In the genomic region with DNA sequence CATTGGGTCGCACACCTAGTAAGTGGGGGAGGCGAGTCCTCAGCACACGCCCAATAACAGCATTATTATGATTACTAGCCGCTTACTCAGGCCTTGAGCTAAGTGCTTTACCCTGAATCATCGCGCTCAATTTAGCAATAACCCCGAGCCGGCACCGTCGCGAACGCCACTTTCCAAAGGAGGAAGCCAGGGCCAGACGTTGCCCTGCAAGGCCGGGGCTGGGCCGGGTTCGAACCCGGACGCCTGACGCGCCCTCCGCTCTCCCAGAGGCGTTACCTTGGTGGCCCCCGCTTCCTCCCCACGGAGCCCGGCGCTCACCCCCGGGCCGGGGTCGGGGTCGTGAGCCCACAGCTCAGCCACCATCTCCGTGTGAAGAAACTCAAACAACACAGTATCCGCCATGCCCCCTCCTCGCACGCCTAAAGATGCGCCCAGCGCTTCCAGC, we compare ENCODE assay signal across 8 cellular contexts. TPM values are rescaled to one million over a fixed set of nuclear protein-coding genes. Genes with fewer than 3 reads are reported as not detected.
DNase-seq lines count a peak whose midpoint lies in the region; ATAC-seq and TF ChIP-seq lines count a peak whose summit lies in the region.

TSS of gene TRAPPC6A (minus strand) at position 421 of the 445 bp plus-strand sequence. CDS start at position 402, 19 bp downstream.

- H3K79me1 ChIP-seq in H9 (ENCODE audit: insufficient read depth, low read depth, low read length, poor library complexity, severe bottlenecking), result no peaks in the 10 kb centered on the region

- H2BK120ac ChIP-seq in H9 (ENCODE audit: low read depth, low read length, poor library complexity, severe bottlenecking), result no peak within 1 kb of the TSS

- ATAC-seq in central memory CD8-positive, alpha-beta T cell (replicated peaks; ENCODE audit: extremely low read depth, poor library complexity, severe bottlenecking), result no peak
- ATAC-seq in right lobe of liver (peak in 1 of 4 donors; percentile 2), GM19452 (IDR thresholded peaks at IDR 0.05; ENCODE audit: unreplicated experiment) (no peak)

- H3K27ac Mint-ChIP-seq in H9, result peak within 1 kb of the TSS; percentile 96 to 98 (median 96)
- peak within 1 kb of the TSS; percentile 88 for H3K27ac Mint-ChIP-seq in central memory CD8-positive, alpha-beta T cell (ENCODE audit: low read depth)

- H3K23me2 ChIP-seq in H9 (ENCODE audit: insufficient read length, low read depth, low read length, poor library complexity, severe bottlenecking), result peaks cover 13% of the 10 kb centered on the region

- intact Hi-C loops in right lobe of liver (cut with DNase I), result no loop called here
- intact Hi-C loops in thyroid gland (cut with DNase I), result no loop called here

- TF ChIP-seq CTCF in H9 (conservative IDR thresholded peaks at IDR 0.05), result no peak
- no peak for TF ChIP-seq CTCF in right lobe of liver (IDR thresholded peaks at IDR 0.05)
- no peak for TF ChIP-seq CTCF in thyroid gland (IDR thresholded peaks at IDR 0.05)

- H3K36me3 ChIP-seq in right lobe of liver, result no peaks in the 10 kb centered on the region
- no peaks in the 10 kb centered on the region for H3K36me3 ChIP-seq in thyroid gland

- H4K91ac ChIP-seq in H9 (ENCODE audit: insufficient read length, low read depth, low read length), result no peak within 1 kb of the TSS

- H3K36me3 Mint-ChIP-seq in H9 (ENCODE audit: insufficient read depth in 1 of 3, low read depth in 3 of 3), result peaks cover 0 to 4% (median 2%) of the 10 kb centered on the region in 3 experiments; a peak in 2 of 7 replicates
- H3K36me3 Mint-ChIP-seq in central memory CD8-positive, alpha-beta T cell (ENCODE audit: insufficient read depth), result peaks cover 28% of the 10 kb centered on the region

- H4K20me1 ChIP-seq in H9 (ENCODE audit: control insufficient read depth, insufficient read depth, insufficient read length), result no peaks in the 10 kb centered on the region

- H3K4me1 Mint-ChIP-seq in H9, result peaks cover 0 to 10% of the 10 kb centered on the region in 2 experiments; a peak in 3 of 4 replicates
- H3K4me1 Mint-ChIP-seq in central memory CD8-positive, alpha-beta T cell, result peaks cover 27% of the 10 kb centered on the region

- H3K4me3 Mint-ChIP-seq in H9, result peak within 1 kb of the TSS; percentile 91 to 93
- H3K4me3 Mint-ChIP-seq in central memory CD8-positive, alpha-beta T cell, result peak within 1 kb of the TSS; percentile 81

- no peak within 1 kb of the TSS for H3K4ac ChIP-seq in H9 (ENCODE audit: low read depth, low read length)

- H2AK5ac ChIP-seq in H9 (ENCODE audit: insufficient read length, low read length), result no peak within 1 kb of the TSS

- H3K9me3 Mint-ChIP-seq in H9, result no peaks in the 10 kb centered on the region
- H3K9me3 Mint-ChIP-seq in central memory CD8-positive, alpha-beta T cell, result no peaks in the 10 kb centered on the region

- no peak within 1 kb of the TSS for H3K18ac ChIP-seq in H9 (ENCODE audit: insufficient read length, low read depth, low read length)

- H2AFZ ChIP-seq in H9 (ENCODE audit: low read length), result no peak within 1 kb of the TSS

- H3K79me2 ChIP-seq in H9 (ENCODE audit: insufficient read depth, low read length), result no peaks in the 10 kb centered on the region

- H3K9ac ChIP-seq in H9 (ENCODE audit: extremely low read depth, insufficient read length, low read length), result peak within 1 kb of the TSS; percentile 56

- no peak within 1 kb of the TSS for H3K14ac ChIP-seq in H9 (ENCODE audit: insufficient read depth, low read length)

- TF ChIP-seq POLR2A in right lobe of liver (IDR thresholded peaks at IDR 0.05) (peak; percentile 38), thyroid gland (IDR thresholded peaks at IDR 0.05) (peak in 1 of 2 donors; percentile 36)

- H3K4me2 ChIP-seq in H9 (ENCODE audit: insufficient read depth, insufficient read length, low read length), result peak within 1 kb of the TSS; percentile 79

- H3T11ph ChIP-seq in H9 (ENCODE audit: low read length), result no peak within 1 kb of the TSS

- H3K27me3 ChIP-seq in H9 (ENCODE audit: insufficient read depth, low read length), result no peaks in the 10 kb centered on the region
- H3K27me3 ChIP-seq in right lobe of liver, result no peaks in the 10 kb centered on the region
- no peaks in the 10 kb centered on the region for H3K27me3 ChIP-seq in thyroid gland

- peak within 1 kb of the TSS; percentile 92 to 96 (median 94) for H3K4me3 ChIP-seq in right lobe of liver
- H3K4me3 ChIP-seq in thyroid gland (replicated peaks in 1 of 3), result peak within 1 kb of the TSS; percentile 51 to 79 (median 75)

- no peak within 1 kb of the TSS for H3K23ac ChIP-seq in H9 (ENCODE audit: insufficient read length, low read depth, low read length)

- H2BK15ac ChIP-seq in H9 (ENCODE audit: low read depth, low read length), result no peak within 1 kb of the TSS

- no peak within 1 kb of the TSS for H4K8ac ChIP-seq in H9 (replicated peaks; ENCODE audit: insufficient read length, low read depth, low read length)

- DNase-seq in Daoy (ENCODE audit: low read depth) (peak; percentile 81), H9 (no peak), NOMO-1 treated with dmso at 0.1 percent for 144 hours (lab: John Stamatoyannopoulos, UW; ENCODE audit: unreplicated experiment) (peak; percentile 87), right lobe of liver (no peak), thyroid gland (no peak), pons (ENCODE audit: low spot score) (no peak)
- DNase-seq in central memory CD8-positive, alpha-beta T cell (ENCODE audit: low spot score in 2 of 2), result no peak

- no CpG with 5 or more reads among the region's 36 CpGs for WGBS in H9 (ENCODE audit: extremely low coverage, insufficient read length, low lambda C conversion rate)
- 3% methylated on average over 4 of the region's 36 CpGs for WGBS in right lobe of liver (ENCODE audit: insufficient coverage, low coverage, low lambda C conversion rate, missing lambda C conversion rate)
- WGBS in thyroid gland, 2 donors, result 1 to 2% methylated on average over 22 to 32 of the region's 36 CpGs

- H2BK12ac ChIP-seq in H9 (ENCODE audit: insufficient read length, low read depth, low read length), result no peak within 1 kb of the TSS

- no peaks in the 10 kb centered on the region for H3K4me1 ChIP-seq in H9 (ENCODE audit: insufficient read depth, low read length)
- H3K4me1 ChIP-seq in right lobe of liver, result peaks cover 0 to 31% (median 10%) of the 10 kb centered on the region in 4 donors
- peaks cover 15 to 25% of the 10 kb centered on the region in 2 donors for H3K4me1 ChIP-seq in thyroid gland

- no peak within 1 kb of the TSS for H3K56ac ChIP-seq in H9 (ENCODE audit: insufficient read length, low read depth, low read length)

- peaks cover 3% of the 10 kb centered on the region; the same call in 1 of the 2 replicates for H3K27me3 Mint-ChIP-seq in H9 (ENCODE audit: low read depth)
- no peaks in the 10 kb centered on the region for H3K27me3 Mint-ChIP-seq in central memory CD8-positive, alpha-beta T cell

- H3K9me3 ChIP-seq in H9 (ENCODE audit: control insufficient read depth, low read depth, low read length) (no peaks in the 10 kb centered on the region), right lobe of liver (no peaks in the 10 kb centered on the region), thyroid gland (no peaks in the 10 kb centered on the region)

- H3K27ac ChIP-seq in H9 (ENCODE audit: insufficient read length, low read depth, low read length) (no peak within 1 kb of the TSS), right lobe of liver (peak within 1 kb of the TSS; percentile 66 to 84 (median 78)), thyroid gland (peak within 1 kb of the TSS; percentile 46 to 76 (median 65))

- no peak within 1 kb of the TSS for H2BK20ac ChIP-seq in H9 (ENCODE audit: low read depth, low read length, poor library complexity, severe bottlenecking)

- H2BK5ac ChIP-seq in H9 (ENCODE audit: insufficient read length, low read length), result no peak within 1 kb of the TSS

- no peak within 1 kb of the TSS for H4K5ac ChIP-seq in H9 (ENCODE audit: insufficient read length, low read depth, low read length)

RNA-seq across cellular contexts. Expression of gene TRAPPC6A, which starts in this region (rescaled TPM):
- 4.3 and 8.4 TPM in 2 replicates for total RNA-seq in Daoy (2014; rRNA removed; shearing (Covaris generic))
- total RNA-seq in H9 (2021) (57.8 and 59.9 TPM in 2 replicates), right lobe of liver (10 to 100 TPM; 13.1 to 33.3 (median 23.7) TPM), thyroid gland (10 to 100 TPM; 25.0 to 53.3 (median 38.8) TPM)

Comparison
In these comparisons a context has a peak if more than half of its experiments do, and no peak if none do; other contexts are left out.
1. DNase-seq: peak in Daoy (single experiment) and NOMO-1 treated with dmso at 0.1 percent for 144 hours (single experiment); none in H9 (single experiment), central memory CD8-positive, alpha-beta T cell (0 of 2), right lobe of liver (0 of 3), thyroid gland (0 of 2) and pons (single experiment).